21 cellular contexts compared by ENCODE assay signal in the genomic region with DNA sequence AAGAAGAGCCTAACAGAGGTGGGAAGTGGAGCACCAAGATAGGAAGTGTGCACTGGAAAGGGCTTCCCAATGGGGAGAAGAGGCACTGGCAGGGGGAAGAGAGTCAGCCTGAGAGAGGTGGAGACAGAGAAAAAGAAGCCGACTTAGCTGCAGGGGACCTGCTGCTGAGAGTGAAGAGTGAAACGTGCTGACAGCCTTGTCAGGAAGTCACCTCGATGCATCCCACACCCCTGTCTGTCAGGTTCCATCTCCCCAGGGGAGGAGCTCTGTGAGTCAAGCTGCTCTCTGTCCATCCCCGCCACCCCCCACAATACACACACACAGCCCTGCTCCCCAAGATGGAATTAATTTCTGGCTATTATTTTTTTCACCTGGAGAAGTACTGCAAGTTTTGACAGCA. TPM values are rescaled to one million over a fixed set of nuclear protein-coding genes. Genes with fewer than 3 reads are reported as not detected.
A peak's percentile ranks its signal among the peaks of the same experiment; 100 is the strongest.
DNase-seq lines count a peak whose midpoint lies in the region; ATAC-seq, FAIRE-seq and TF ChIP-seq lines count a peak whose summit lies in the region.
"Had no signal": no experiment of that assay in that cellular context is flagged by ENCODE, and none has a peak within 500 bp of the region (broad histone marks: within the 10 kb centered on the region; RNA-seq: fewer than 3 reads in every experiment).

No MANE protein-coding gene starts in this region.

- no peak for TF ChIP-seq CTCF in GM12878 (IDR thresholded peaks at IDR 0.05 in 2 of 3, conservative IDR thresholded peaks at IDR 0.05 in 1 of 3; ENCODE audit: control insufficient read depth in 2 of 3, extremely low read depth in 1 of 3, insufficient read depth in 1 of 3, low read depth in 3 of 3, low read length in 3 of 3)
- no peak for TF ChIP-seq CTCF in vagina (IDR thresholded peaks at IDR 0.05)

- TF ChIP-seq EP300 in GM12878 (IDR thresholded peaks at IDR 0.05; ENCODE audit: borderline replicate concordance in 1 of 2, control insufficient read depth in 1 of 2, low read depth in 2 of 2, low read length in 2 of 2), result no peak

- no peak for FAIRE-seq in GM12878 (lab: Jason Lieb, UNC)
- FAIRE-seq: A549 had no signal

- peaks cover 59% of the 10 kb centered on the region for H3K27me3 Mint-ChIP-seq in activated CD8-positive, alpha-beta memory T cell treated with anti-CD3 and anti-CD28 coated beads, Interleukin-2, amount 10 ng/mL, durations not matched to agents 7 days and 5 days

- no peaks in the 10 kb centered on the region for H3K4me1 Mint-ChIP-seq in activated CD8-positive, alpha-beta memory T cell treated with anti-CD3 and anti-CD28 coated beads, Interleukin-2, amount 10 ng/mL, durations not matched to agents 7 days and 5 days
- H3K4me1 Mint-ChIP-seq in stimulated activated effector memory CD8-positive, alpha-beta T cell treated with anti-CD3 and anti-CD28 coated beads, Interleukin-12 subunit alpha, Interleukin-12 subunit beta, amount 100 ng/mL, for 72 hours, result peaks cover 5% of the 10 kb centered on the region

- H3K27ac Mint-ChIP-seq in activated CD8-positive, alpha-beta memory T cell treated with anti-CD3 and anti-CD28 coated beads, Interleukin-2, amount 10 ng/mL, durations not matched to agents 7 days and 5 days, result no peak overlapping the region
- no peak overlapping the region for H3K27ac Mint-ChIP-seq in stimulated activated effector memory CD8-positive, alpha-beta T cell treated with anti-CD3 and anti-CD28 coated beads, Interleukin-12 subunit alpha, Interleukin-12 subunit beta, amount 100 ng/mL, for 72 hours
- H3K27ac Mint-ChIP-seq: H9, T-cell had no signal

- WGBS in GM12878 (ENCODE audit: insufficient coverage, insufficient replicate concordance, low lambda C conversion rate, missing lambda C conversion rate), result 11% methylated on average over 4 of the region's 4 CpGs

- no peak overlapping the region for H3K4me3 ChIP-seq in GM12878
- H3K4me3 ChIP-seq in vagina, result no peak overlapping the region
- H3K4me3 ChIP-seq: A549, PC-9 had no signal

- ATAC-seq in activated CD8-positive, alpha-beta memory T cell treated with anti-CD3 and anti-CD28 coated beads, Interleukin-2, amount 10 ng/mL, durations not matched to agents 7 days and 5 days, result peak; percentile 55
- no peak for ATAC-seq in GM12878
- ATAC-seq in stimulated activated effector memory CD8-positive, alpha-beta T cell treated with anti-CD3 and anti-CD28 coated beads, Interleukin-12 subunit alpha, Interleukin-12 subunit beta, amount 100 ng/mL, for 72 hours, result peak; percentile 61
- ATAC-seq: Right ventricle myocardium inferior, T-cell had no signal

- H3K27ac ChIP-seq in GM12878 (ENCODE audit: control insufficient read depth, insufficient read depth) (no peak overlapping the region), vagina (no peak overlapping the region)
- H3K27ac ChIP-seq: A549, C4-2B, PC-9 had no signal

- no peaks in the 10 kb centered on the region for H3K36me3 ChIP-seq in GM12878 (ENCODE audit: control insufficient read depth in 2 of 2, insufficient read depth in 2 of 2, low read length in 1 of 2)
- no peaks in the 10 kb centered on the region for H3K36me3 ChIP-seq in vagina

- CTCF ChIA-PET in activated CD8-positive, alpha-beta memory T cell treated with anti-CD3 and anti-CD28 coated beads, Interleukin-2, amount 10 ng/mL, durations not matched to agents 7 days and 5 days (lab: Charles Lee), result interaction anchor here (0.9 to 3.4 kb wide), 9 partner anchors 10 to 66 kb away, joined by 3 to 19 read pairs (median 5); a partner anchor contains a TSS
- CTCF ChIA-PET in GM12878 (lab: Yijun Ruan, JAX), result interaction anchor here (0.7 to 3.2 kb wide), 8 partner anchors 11 to 66 kb away, joined by 3 to 17 read pairs (median 4); no protein-coding TSS in a partner anchor

- no peak overlapping the region for H3K4me2 ChIP-seq in GM12878 (ENCODE audit: control insufficient read depth, insufficient read depth)
- H3K4me2 ChIP-seq: A549, PC-9, SK-N-SH had no signal

- H2AFZ ChIP-seq in GM12878 (ENCODE audit: control insufficient read depth, low read depth, low read length), result no peak overlapping the region
- H2AFZ ChIP-seq: PC-9 had no signal

- RAD21 ChIA-PET in GM12878 (lab: Charles Lee; ENCODE audit: unreplicated experiment), result interaction anchor here (1.0 to 1.3 kb wide), 2 partner anchors 20 to 32 kb away, joined by 3 read pairs; no protein-coding TSS in a partner anchor

- no peaks in the 10 kb centered on the region for H3K9me3 Mint-ChIP-seq in activated CD8-positive, alpha-beta memory T cell treated with anti-CD3 and anti-CD28 coated beads, Interleukin-2, amount 10 ng/mL, durations not matched to agents 7 days and 5 days (ENCODE audit: low read depth)
- H3K9me3 Mint-ChIP-seq in stimulated activated effector memory CD8-positive, alpha-beta T cell treated with anti-CD3 and anti-CD28 coated beads, Interleukin-12 subunit alpha, Interleukin-12 subunit beta, amount 100 ng/mL, for 72 hours, result peaks cover under 1% of the 10 kb centered on the region
- H3K9me3 Mint-ChIP-seq: H9, T-cell had no signal

- in situ Hi-C loops in GM12878 (cut with MboI), result no loop called here

- no peak for TF ChIP-seq RAD21 in GM12878 (IDR thresholded peaks at IDR 0.05; ENCODE audit: insufficient read depth, low read depth, low read length)

- H4K20me1 ChIP-seq in GM12878 (ENCODE audit: control insufficient read depth, insufficient read depth), result no peaks in the 10 kb centered on the region; the same call in 1 of the 2 replicates

- no peak for TF ChIP-seq POLR2A in GM12878 (IDR thresholded peaks at IDR 0.05; ENCODE audit: low read depth, low read length)
- TF ChIP-seq POLR2A in vagina (IDR thresholded peaks at IDR 0.05), result no peak

- BruUV-seq in GM12878 (replicated peaks; lab: Mats Ljungman, UMichigan), result no TSS peak

- H3K4me3 Mint-ChIP-seq in activated CD8-positive, alpha-beta memory T cell treated with anti-CD3 and anti-CD28 coated beads, Interleukin-2, amount 10 ng/mL, durations not matched to agents 7 days and 5 days, result no peak overlapping the region
- H3K4me3 Mint-ChIP-seq in stimulated activated effector memory CD8-positive, alpha-beta T cell treated with anti-CD3 and anti-CD28 coated beads, Interleukin-12 subunit alpha, Interleukin-12 subunit beta, amount 100 ng/mL, for 72 hours, result no peak overlapping the region
- H3K4me3 Mint-ChIP-seq: H9, T-cell had no signal

- no peaks in the 10 kb centered on the region for H3K9me3 ChIP-seq in GM12878 (replicated peaks; ENCODE audit: control insufficient read depth, insufficient read depth, low read length)
- H3K9me3 ChIP-seq in vagina, result no peaks in the 10 kb centered on the region
- H3K9me3 ChIP-seq: A549, SK-N-SH had no signal

- DNase-seq in activated CD8-positive, alpha-beta memory T cell treated with anti-CD3 and anti-CD28 coated beads, Interleukin-2, amount 10 ng/mL, durations not matched to agents 7 days and 5 days, result no peak
- no peak for DNase-seq in activated CD8-positive, alpha-beta memory T cell treated with anti-CD3 and anti-CD28 coated beads, Interleukin-2, amount 50 U/mL, for 4 hours
- DNase-seq in NCI-H82 treated with DMSO at 0.1 percent for 48 hours (lab: John Stamatoyannopoulos, UW; ENCODE audit: unreplicated experiment) (peak; percentile 6), GM12878 (ENCODE audit: low read depth, low spot score) (no peak), vagina (ENCODE audit: extremely low spot score in 2 of 2) (no peak), dedifferentiated amniotic fluid mesenchymal stem cell (ENCODE audit: extremely low spot score) (no peak), dermis blood vessel endothelial cell (no peak)
- no peak for DNase-seq in stimulated activated effector memory CD8-positive, alpha-beta T cell treated with anti-CD3 and anti-CD28 coated beads, Interleukin-12 subunit alpha, Interleukin-12 subunit beta, amount 100 ng/mL, for 72 hours (ENCODE audit: low spot score in 2 of 2)
- DNase-seq: DMS 273 treated with DMSO at 0.1 percent for 48 hours, EL, H9, NCI-H1048, NCI-H146, NCI-H2081, NCI-H526 treated with DMSO at 0.1 percent for 48 hours, PC-9, SK-N-SH, T-cell had no signal

- intact Hi-C loops in GM12878 (cut with micrococcal nuclease; ENCODE audit: unreplicated experiment), result no loop called here
- intact Hi-C loops in vagina (cut with DNase I), result no loop called here

- H3K27me3 ChIP-seq in GM12878 (replicated peaks in 1 of 2; ENCODE audit: control insufficient read depth in 2 of 2, insufficient read depth in 2 of 2, low read length in 1 of 2) (peaks cover 0 to 4% of the 10 kb centered on the region in 2 experiments; a peak in 3 of 4 replicates), vagina (no peaks in the 10 kb centered on the region)

- no peaks in the 10 kb centered on the region for H3K36me3 Mint-ChIP-seq in activated CD8-positive, alpha-beta memory T cell treated with anti-CD3 and anti-CD28 coated beads, Interleukin-2, amount 10 ng/mL, durations not matched to agents 7 days and 5 days
- H3K36me3 Mint-ChIP-seq in stimulated activated effector memory CD8-positive, alpha-beta T cell treated with anti-CD3 and anti-CD28 coated beads, Interleukin-12 subunit alpha, Interleukin-12 subunit beta, amount 100 ng/mL, for 72 hours, result peaks cover 2% of the 10 kb centered on the region
- H3K36me3 Mint-ChIP-seq: T-cell had no signal

- H3K4me1 ChIP-seq in GM12878 (ENCODE audit: control insufficient read depth, insufficient read depth, low read length) (peaks cover 15% of the 10 kb centered on the region), vagina (no peaks in the 10 kb centered on the region)
- H3K4me1 ChIP-seq: A549 had no signal

- SMC1A ChIA-PET in GM12878 (lab: Charles Lee; ENCODE audit: uncharacterized antibody, unreplicated experiment), result interaction anchor here (1.0 to 1.1 kb wide), 3 partner anchors 9 to 26 kb away, joined by 3 read pairs; no protein-coding TSS in a partner anchor

- no peak overlapping the region for H3K9ac ChIP-seq in GM12878 (ENCODE audit: control insufficient read depth, insufficient read depth, low read length)
- H3K9ac ChIP-seq: SK-N-SH had no signal

- no peaks in the 10 kb centered on the region for H3K79me2 ChIP-seq in GM12878 (ENCODE audit: control insufficient read depth, insufficient read depth, low read length)

- POLR2A ChIA-PET in GM12878 (lab: Charles Lee), result interaction anchor here (1.0 kb wide), 1 partner anchor 12 kb away, joined by 3 read pairs; no protein-coding TSS in a partner anchor

RNA-seq across cellular contexts. Expression of a gene that starts 14.0 kb away (rescaled TPM):
- under 1 TPM in 1 of 2 experiments, not detected in 1; 0.30 TPM for total RNA-seq in activated CD8-positive, alpha-beta memory T cell treated with anti-CD3 and anti-CD28 coated beads, Interleukin-2, amount 10 ng/mL, durations not matched to agents 7 days and 5 days
- 4.8 and 6.2 TPM in 2 replicates for total RNA-seq in GM12878 (2013; cell fraction: nucleolus; rRNA removed)
- total RNA-seq in GM12878 (2014; rRNA removed) (2.3 and 2.8 TPM in 2 replicates), GM12878 (2014; rRNA removed; fragmentation: Illumina TruSeq; extraction: Trizol) (2.1 and 3.3 TPM in 2 replicates), GM12878 (2021) (4.3 and 4.7 TPM in 2 replicates), vagina (4.2 TPM), dermis blood vessel endothelial cell (0.17 and 0.51 TPM in 2 replicates)
- 0.58 TPM for polyA plus RNA-seq in GM12878 (2011; ENCODE audit: low read depth)
- polyA plus RNA-seq in GM12878 (2011; rRNA removed) (1.1 and 2.2 TPM in 2 replicates), GM12878 (2014; fragmentation: Illumina TruSeq; extraction: Trizol) (0.90 and 1.0 TPM in 2 replicates), GM12878 (2014; fragmentation: Nextera tagmentation; extraction: Ambion mirVana) (under 1 TPM; 0.10 to 0.26 TPM), GM12878 (2014; rRNA removed) (3.1 and 3.5 TPM in 2 replicates), GM12878 (2016; fragmentation: Nextera tagmentation; extraction: Ambion mirVana) (1 to 10 TPM; 1.0 to 1.7 TPM)
- polyA plus RNA-seq in GM12878 (2011; cell fraction: cytosol; rRNA removed), result 2.7 and 4.4 TPM in 2 replicates
- polyA plus RNA-seq in GM12878 (2011; cell fraction: nucleus; rRNA removed), result 7.6 and 12.3 TPM in 2 replicates
- 0.80 and 1.7 TPM in 2 replicates for polyA plus RNA-seq in GM12878 (2012)
- 1.2 and 4.7 TPM in 2 replicates for polyA minus RNA-seq in GM12878 (2011; rRNA and poly(A)+ RNA removed)
- polyA minus RNA-seq in GM12878 (2011; cell fraction: cytosol; rRNA and poly(A)+ RNA removed), result 1.6 and 4.1 TPM in 2 replicates
- polyA minus RNA-seq in GM12878 (2011; cell fraction: nucleus; rRNA and poly(A)+ RNA removed), result 6.9 and 15.1 TPM in 2 replicates

RNA-seq across cellular contexts. Expression of a gene that starts 44.7 kb away (rescaled TPM):
- total RNA-seq in activated CD8-positive, alpha-beta memory T cell treated with anti-CD3 and anti-CD28 coated beads, Interleukin-2, amount 10 ng/mL, durations not matched to agents 7 days and 5 days, result 10 to 100 TPM; 38.2 to 48.8 TPM
- total RNA-seq in GM12878 (2013; cell fraction: nucleolus; rRNA removed), result 10.8 and 13.6 TPM in 2 replicates
- total RNA-seq in GM12878 (2014; rRNA removed), result 1.1 and 1.2 TPM in 2 replicates
- 0.63 and 1.1 TPM in 2 replicates for total RNA-seq in GM12878 (2014; rRNA removed; fragmentation: Illumina TruSeq; extraction: Trizol)
- 1.0 and 1.2 TPM in 2 replicates for total RNA-seq in GM12878 (2021)
- polyA plus RNA-seq in GM12878 (2011; ENCODE audit: low read depth), result 1.1 TPM
- polyA plus RNA-seq in GM12878 (2011; rRNA removed), result 8.7 and 11.3 TPM in 2 replicates
- 14.5 and 15.4 TPM in 2 replicates for polyA plus RNA-seq in GM12878 (2011; cell fraction: cytosol; rRNA removed)
- polyA plus RNA-seq in GM12878 (2011; cell fraction: nucleus; rRNA removed), result 29.3 and 42.3 TPM in 2 replicates
- 1.7 and 4.3 TPM in 2 replicates for polyA plus RNA-seq in GM12878 (2012)
- 1.3 and 1.7 TPM in 2 replicates for polyA plus RNA-seq in GM12878 (2014; fragmentation: Illumina TruSeq; extraction: Trizol)
- polyA plus RNA-seq in GM12878 (2014; fragmentation: Nextera tagmentation; extraction: Ambion mirVana), result under 1 TPM; 0.05 to 0.44 TPM
- 1.7 and 2.5 TPM in 2 replicates for polyA plus RNA-seq in GM12878 (2014; rRNA removed)
- 1 to 10 TPM in 1 of 2 experiments, under 1 TPM in 1; 0.56 to 1.2 TPM for polyA plus RNA-seq in GM12878 (2016; fragmentation: Nextera tagmentation; extraction: Ambion mirVana)
- 4.9 and 11.1 TPM in 2 replicates for polyA minus RNA-seq in GM12878 (2011; rRNA and poly(A)+ RNA removed)
- polyA minus RNA-seq in GM12878 (2011; cell fraction: cytosol; rRNA and poly(A)+ RNA removed), result 7.1 and 11.8 TPM in 2 replicates
- 6.2 and 6.5 TPM in 2 replicates for polyA minus RNA-seq in GM12878 (2011; cell fraction: nucleus; rRNA and poly(A)+ RNA removed)
- total RNA-seq in vagina, result 95.0 TPM
- 64.4 and 68.9 TPM in 2 replicates for total RNA-seq in dermis blood vessel endothelial cell

RNA-seq across cellular contexts. Expression of a gene that starts 44.8 kb away (rescaled TPM):
- 1 to 10 TPM in 1 of 2 experiments, under 1 TPM in 1; 0.59 to 1.2 TPM for total RNA-seq in activated CD8-positive, alpha-beta memory T cell treated with anti-CD3 and anti-CD28 coated beads, Interleukin-2, amount 10 ng/mL, durations not matched to agents 7 days and 5 days
- total RNA-seq in GM12878 (2013; cell fraction: nucleolus; rRNA removed), result not detected in 2 replicates
- not detected in 2 replicates for total RNA-seq in GM12878 (2014; rRNA removed)
- not detected in 2 replicates for total RNA-seq in GM12878 (2014; rRNA removed; fragmentation: Illumina TruSeq; extraction: Trizol)
- total RNA-seq in GM12878 (2021), result not detected in 2 replicates
- polyA plus RNA-seq in GM12878 (2011; ENCODE audit: low read depth), result not detected
- polyA plus RNA-seq in GM12878 (2011; rRNA removed), result 0.01 TPM in 1 of 2 replicates, not detected in the other
- polyA plus RNA-seq in GM12878 (2011; cell fraction: cytosol; rRNA removed), result 0.01 and 0.02 TPM in 2 replicates
- polyA plus RNA-seq in GM12878 (2011; cell fraction: nucleus; rRNA removed), result 0.04 and 0.07 TPM in 2 replicates
- polyA plus RNA-seq in GM12878 (2012), result 0.03 TPM in 1 of 2 replicates, not detected in the other
- polyA plus RNA-seq in GM12878 (2014; fragmentation: Illumina TruSeq; extraction: Trizol), result 0.03 TPM in 1 of 2 replicates, not detected in the other
- polyA plus RNA-seq in GM12878 (2014; fragmentation: Nextera tagmentation; extraction: Ambion mirVana), result not detected
- 0.03 TPM in 1 of 2 replicates, not detected in the other for polyA plus RNA-seq in GM12878 (2014; rRNA removed)
- polyA plus RNA-seq in GM12878 (2016; fragmentation: Nextera tagmentation; extraction: Ambion mirVana), result under 1 TPM in 1 of 2 experiments, not detected in 1; 0.20 TPM
- polyA minus RNA-seq in GM12878 (2011; rRNA and poly(A)+ RNA removed), result not detected in 2 replicates
- not detected in 2 replicates for polyA minus RNA-seq in GM12878 (2011; cell fraction: cytosol; rRNA and poly(A)+ RNA removed)
- 0.12 TPM in 1 of 2 replicates, not detected in the other for polyA minus RNA-seq in GM12878 (2011; cell fraction: nucleus; rRNA and poly(A)+ RNA removed)
- total RNA-seq in vagina, result 1.5 TPM
- total RNA-seq in dermis blood vessel endothelial cell, result 0.34 and 0.88 TPM in 2 replicates

RNA-seq across cellular contexts. Expression of a gene that starts 55.3 kb away (rescaled TPM):
- not detected for total RNA-seq in activated CD8-positive, alpha-beta memory T cell treated with anti-CD3 and anti-CD28 coated beads, Interleukin-2, amount 10 ng/mL, durations not matched to agents 7 days and 5 days
- total RNA-seq in GM12878 (2013; cell fraction: nucleolus; rRNA removed), result not detected in 2 replicates
- total RNA-seq in GM12878 (2014; rRNA removed) (not detected in 2 replicates), GM12878 (2014; rRNA removed; fragmentation: Illumina TruSeq; extraction: Trizol) (not detected in 2 replicates), GM12878 (2021) (not detected in 2 replicates), vagina (not detected), dermis blood vessel endothelial cell (not detected in 2 replicates)
- polyA plus RNA-seq in GM12878 (2011; ENCODE audit: low read depth), result not detected
- polyA plus RNA-seq in GM12878 (2011; rRNA removed) (not detected in 2 replicates), GM12878 (2014; fragmentation: Illumina TruSeq; extraction: Trizol) (not detected in 2 replicates), GM12878 (2014; fragmentation: Nextera tagmentation; extraction: Ambion mirVana) (not detected), GM12878 (2014; rRNA removed) (not detected in 2 replicates), GM12878 (2016; fragmentation: Nextera tagmentation; extraction: Ambion mirVana) (not detected)
- polyA plus RNA-seq in GM12878 (2011; cell fraction: cytosol; rRNA removed), result not detected in 2 replicates
- polyA plus RNA-seq in GM12878 (2011; cell fraction: nucleus; rRNA removed), result not detected in 2 replicates
- not detected in 2 replicates for polyA plus RNA-seq in GM12878 (2012)
- 0.10 TPM in 1 of 2 replicates, not detected in the other for polyA minus RNA-seq in GM12878 (2011; rRNA and poly(A)+ RNA removed)
- polyA minus RNA-seq in GM12878 (2011; cell fraction: cytosol; rRNA and poly(A)+ RNA removed), result not detected in 2 replicates
- not detected in 2 replicates for polyA minus RNA-seq in GM12878 (2011; cell fraction: nucleus; rRNA and poly(A)+ RNA removed)
- total RNA-seq: H9, PC-9, Right ventricle myocardium inferior, T-cell had no signal
- polyA plus RNA-seq: SK-N-SH had no signal
